21 cellular contexts compared by ENCODE assay signal in the genomic region with DNA sequence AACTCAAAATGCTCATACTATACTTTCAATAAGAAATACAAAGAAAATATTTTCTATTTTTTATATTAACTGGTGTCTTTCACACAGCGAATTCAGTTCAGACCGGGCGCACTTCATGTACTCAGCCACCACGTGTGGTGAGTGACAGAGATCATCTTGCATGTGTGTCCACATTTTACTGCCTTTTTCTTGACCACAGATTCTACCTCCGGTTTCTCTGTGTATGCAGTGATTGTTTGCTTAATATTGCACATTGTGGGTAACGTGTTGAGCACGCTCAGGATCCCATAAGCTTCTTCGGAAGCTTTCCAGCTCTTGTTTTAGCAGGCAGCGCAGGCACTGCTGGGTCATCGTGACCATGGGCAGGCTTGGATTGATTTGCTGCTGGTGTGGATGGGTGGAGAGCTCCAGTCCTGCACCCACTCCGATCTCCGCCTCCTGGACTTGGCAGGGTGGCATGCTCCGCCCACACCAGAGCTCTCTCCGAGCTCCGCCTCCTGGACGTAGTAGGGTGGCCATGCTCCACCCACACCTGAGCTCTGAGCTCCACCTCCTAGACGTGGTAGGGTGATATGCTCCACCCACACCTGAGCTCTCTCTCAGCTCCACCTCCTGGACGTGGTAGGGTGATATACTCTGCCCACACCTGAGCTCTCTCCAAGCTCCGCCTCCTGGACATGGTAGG.
"Had no signal": no experiment of that assay in that cellular context is flagged by ENCODE, and none has a peak within 500 bp of the region (broad histone marks: within the 10 kb centered on the region; RNA-seq: fewer than 3 reads in every experiment).

No MANE protein-coding gene starts in this region.

- H3K4me3 ChIP-seq: coronary artery, lung, spleen, thoracic aorta, upper lobe of right lung had no signal

- H3K36me3 Mint-ChIP-seq: natural killer cell treated with Interleukin-12 subunit alpha and Interleukin-12 subunit beta and Interleukin-15 and Interleukin-18, amount 100 ng/mL, for 72 hours had no signal

- H3K4me3 Mint-ChIP-seq: activated CD8-positive, alpha-beta T cell treated with anti-CD3 and anti-CD28 coated beads for 36 hours; activated naive CD4-positive, alpha-beta T cell treated with anti-CD3 and anti-CD28 coated beads, Interleukin-2, amount 10 ng/mL, durations not matched to agents 7 days and 5 days; activated naive CD8-positive, alpha-beta T cell treated with anti-CD3 and anti-CD28 coated beads, Interleukin-2, amount 50 U/mL, for 24 hours; activated T-cell treated with anti-CD3 and anti-CD28 coated beads, Interleukin-2, amount 50 U/mL, for 24 hours; mesothelial cell of epicardium; natural killer cell treated with Interleukin-12 subunit alpha and Interleukin-12 subunit beta and Interleukin-15 and Interleukin-18, amount 100 ng/mL, for 72 hours; stimulated activated naive B cell treated with anti-CD40 and anti-IgM and Interleukin-4, amounts not matched to agents 10 μg/mL and 1 μg/mL and 100 μg/mL, for 72 hours had no signal

- ATAC-seq: activated CD8-positive, alpha-beta T cell treated with anti-CD3 and anti-CD28 coated beads for 36 hours; activated naive CD8-positive, alpha-beta T cell treated with anti-CD3 and anti-CD28 coated beads, Interleukin-2, amount 50 U/mL, for 24 hours; left lobe of liver; natural killer cell treated with Interleukin-12 subunit alpha and Interleukin-12 subunit beta and Interleukin-15 and Interleukin-18, amount 100 ng/mL, for 72 hours; stimulated activated naive B cell treated with anti-CD40 and anti-IgM and Interleukin-4, amounts not matched to agents 10 μg/mL and 1 μg/mL and 100 μg/mL, for 72 hours; upper lobe of right lung had no signal

- H3K27ac Mint-ChIP-seq: activated CD8-positive, alpha-beta T cell treated with anti-CD3 and anti-CD28 coated beads for 36 hours; activated naive CD4-positive, alpha-beta T cell treated with anti-CD3 and anti-CD28 coated beads, Interleukin-2, amount 10 ng/mL, durations not matched to agents 7 days and 5 days; activated naive CD8-positive, alpha-beta T cell treated with anti-CD3 and anti-CD28 coated beads, Interleukin-2, amount 50 U/mL, for 24 hours; activated T-cell treated with anti-CD3 and anti-CD28 coated beads, Interleukin-2, amount 50 U/mL, for 24 hours; mesothelial cell of epicardium; natural killer cell treated with Interleukin-12 subunit alpha and Interleukin-12 subunit beta and Interleukin-15 and Interleukin-18, amount 100 ng/mL, for 72 hours; stimulated activated naive B cell treated with anti-CD40 and anti-IgM and Interleukin-4, amounts not matched to agents 10 μg/mL and 1 μg/mL and 100 μg/mL, for 72 hours had no signal

- H3K9me3 ChIP-seq: thoracic aorta, upper lobe of right lung had no signal

- H3K4me1 ChIP-seq: spleen, upper lobe of right lung had no signal

- H3K36me3 ChIP-seq: brain microvascular endothelial cell, upper lobe of right lung had no signal

- H3K9me3 Mint-ChIP-seq: activated CD8-positive, alpha-beta T cell treated with anti-CD3 and anti-CD28 coated beads for 36 hours; natural killer cell treated with Interleukin-12 subunit alpha and Interleukin-12 subunit beta and Interleukin-15 and Interleukin-18, amount 100 ng/mL, for 72 hours had no signal

- H3K27me3 Mint-ChIP-seq: activated CD8-positive, alpha-beta T cell treated with anti-CD3 and anti-CD28 coated beads for 36 hours had no signal

- DNase-seq: activated CD4-positive, alpha-beta T cell treated with anti-CD3 and anti-CD28 coated beads for 4 hours; activated CD8-positive, alpha-beta T cell treated with anti-CD3 and anti-CD28 coated beads for 36 hours; activated naive CD4-positive, alpha-beta T cell treated with anti-CD3 and anti-CD28 coated beads, Interleukin-2, amount 10 ng/mL, durations not matched to agents 7 days and 5 days; activated naive CD8-positive, alpha-beta T cell treated with anti-CD3 and anti-CD28 coated beads, Interleukin-2, amount 50 U/mL, for 24 hours; activated T-cell treated with anti-CD3 and anti-CD28 coated beads, Interleukin-2, amount 50 U/mL, for 24 hours; aorta; brain microvascular endothelial cell; erythroblast; hypothalamus; kidney; spleen; stimulated activated naive B cell treated with anti-CD40 and anti-IgM and Interleukin-4, amounts not matched to agents 10 μg/mL and 1 μg/mL and 100 μg/mL, for 72 hours; upper lobe of right lung had no signal

- FAIRE-seq: endometrium, frontal cortex, kidney had no signal

- H3K27ac ChIP-seq: brain microvascular endothelial cell, coronary artery, spleen, thoracic aorta, upper lobe of right lung had no signal

- H3K27me3 ChIP-seq: brain microvascular endothelial cell, spleen, upper lobe of right lung had no signal
